Comparison of ENCODE assay signal across 16 cellular contexts in the genomic region with DNA sequence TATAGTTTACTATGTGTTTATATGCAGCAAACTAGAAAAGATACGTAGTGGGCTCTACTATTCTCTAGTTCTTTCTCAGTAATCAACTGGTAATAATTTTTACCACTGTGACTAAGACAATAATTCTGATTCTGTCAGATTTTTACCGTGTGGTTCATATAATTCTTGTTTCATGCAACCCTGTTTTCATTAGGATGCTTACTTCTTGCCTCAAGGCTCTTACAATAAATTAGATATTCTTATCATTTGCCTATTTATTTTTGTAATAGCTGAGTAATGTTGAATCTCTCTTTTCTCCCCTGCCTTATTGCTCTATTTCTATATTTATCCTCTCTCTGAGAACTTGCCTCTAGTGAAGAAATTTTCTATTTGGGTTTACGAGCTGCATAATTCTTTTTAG.
"Had no signal": no experiment of that assay in that cellular context is flagged by ENCODE, and none has a peak within 500 bp of the region (broad histone marks: within the 10 kb centered on the region; RNA-seq: fewer than 3 reads in every experiment).

No MANE protein-coding gene starts in this region.

- H3K36me3 ChIP-seq: brain microvascular endothelial cell, colonic mucosa, gastroesophageal sphincter, heart right ventricle, sigmoid colon, thoracic aorta, upper lobe of right lung had no signal

- H3K27me3 ChIP-seq: brain microvascular endothelial cell, colonic mucosa, gastroesophageal sphincter, heart right ventricle, sigmoid colon, upper lobe of right lung had no signal

- H3K9ac ChIP-seq: parathyroid adenoma had no signal

- H3K4me3 ChIP-seq: colonic mucosa, gastroesophageal sphincter, heart right ventricle, sigmoid colon, thoracic aorta, upper lobe of right lung had no signal

- H3K9me3 ChIP-seq: colonic mucosa, gastroesophageal sphincter, heart right ventricle, sigmoid colon, thoracic aorta, upper lobe of right lung had no signal

- DNase-seq: activated CD4-positive, alpha-beta memory T cell treated with anti-CD3 and anti-CD28 coated beads, Interleukin-2, amount 10 ng/mL, durations not matched to agents 7 days and 5 days; activated CD4-positive, alpha-beta T cell treated with anti-CD3 and anti-CD28 coated beads for 36 hours; activated CD8-positive, alpha-beta memory T cell treated with anti-CD3 and anti-CD28 coated beads, Interleukin-2, amount 10 ng/mL, durations not matched to agents 7 days and 5 days; activated naive CD8-positive, alpha-beta T cell treated with anti-CD3 and anti-CD28 coated beads for 36 hours; brain microvascular endothelial cell; colonic mucosa; endodermal cell; heart right ventricle; natural killer cell; sigmoid colon; stimulated activated CD4-positive, alpha-beta T cell treated with anti-CD3 and anti-CD28 coated beads, Interleukin-4, amount 100 ng/mL, for 4 hours; upper lobe of right lung had no signal

- H3K4me1 ChIP-seq: colonic mucosa, gastroesophageal sphincter, parathyroid adenoma, sigmoid colon, upper lobe of right lung had no signal

- H3K27ac ChIP-seq: brain microvascular endothelial cell, colonic mucosa, epithelial cell of prostate, heart right ventricle, parathyroid adenoma, sigmoid colon, thoracic aorta, upper lobe of right lung had no signal

- H3K79me2 ChIP-seq: parathyroid adenoma had no signal
